ENCODE assay signal across 19 cellular contexts in genomic region chr4:92091335-92091734, GRCh38.
DNase-seq lines count a peak whose midpoint lies in the region; ATAC-seq and TF ChIP-seq lines count a peak whose summit lies in the region.
"Had no signal": no experiment of that assay in that cellular context is flagged by ENCODE, and none has a peak within 500 bp of the region (broad histone marks: within the 10 kb centered on the region; RNA-seq: fewer than 3 reads in every experiment).

No MANE protein-coding gene starts in this region.

- DNase-seq in NCI-H1436 (lab: John Stamatoyannopoulos, UW) (peak; percentile 22), choroid plexus epithelial cell (ENCODE audit: low read depth) (peak; percentile 1), natural killer cell (no peak), DMS153 (lab: John Stamatoyannopoulos, UW) (no peak)
- DNase-seq in naive thymus-derived CD4-positive, alpha-beta T cell, result no peak
- DNase-seq: activated CD8-positive, alpha-beta T cell treated with anti-CD3 and anti-CD28 coated beads for 36 hours; AML-193; cerebellar nuclear complex; kidney glomerular epithelial cell; NCI-H526 treated with DMSO at 0.1 percent for 48 hours; T-cell; transverse colon had no signal

- H3K36me3 Mint-ChIP-seq in natural killer cell, result peaks cover 17% of the 10 kb centered on the region
- no peaks in the 10 kb centered on the region for H3K36me3 Mint-ChIP-seq in naive thymus-derived CD4-positive, alpha-beta T cell
- H3K36me3 Mint-ChIP-seq: activated naive CD4-positive, alpha-beta T cell treated with anti-CD3 and anti-CD28 coated beads, Interleukin-2, amount 50 U/mL, for 24 hours; T-cell had no signal

- no peak overlapping the region for H3K27ac Mint-ChIP-seq in natural killer cell
- no peak overlapping the region for H3K27ac Mint-ChIP-seq in naive thymus-derived CD4-positive, alpha-beta T cell
- H3K27ac Mint-ChIP-seq: activated CD8-positive, alpha-beta T cell treated with anti-CD3 and anti-CD28 coated beads for 36 hours; activated naive CD4-positive, alpha-beta T cell treated with anti-CD3 and anti-CD28 coated beads, Interleukin-2, amount 50 U/mL, for 24 hours; natural killer cell treated with Interleukin-12 subunit alpha and Interleukin-12 subunit beta and Interleukin-15 and Interleukin-18, amount 100 ng/mL, for 72 hours; T-cell had no signal

- H3K9me3 ChIP-seq in naive thymus-derived CD4-positive, alpha-beta T cell (ENCODE audit: control insufficient read depth in 2 of 3, low read length in 3 of 3), result no peaks in the 10 kb centered on the region
- H3K9me3 ChIP-seq: HAP-1, transverse colon had no signal

- CTCF ChIA-PET in naive thymus-derived CD4-positive, alpha-beta T cell (lab: Charles Lee), result no interaction called here

- H3K27ac ChIP-seq in 22Rv1, result no peak overlapping the region
- H3K27ac ChIP-seq in naive thymus-derived CD4-positive, alpha-beta T cell (ENCODE audit: low read depth, low read length), result no peak overlapping the region
- H3K27ac ChIP-seq: skin epidermis, transverse colon had no signal

- no peaks in the 10 kb centered on the region for H3K4me1 Mint-ChIP-seq in natural killer cell
- H3K4me1 Mint-ChIP-seq in naive thymus-derived CD4-positive, alpha-beta T cell, result no peaks in the 10 kb centered on the region
- H3K4me1 Mint-ChIP-seq: activated naive CD4-positive, alpha-beta T cell treated with anti-CD3 and anti-CD28 coated beads, Interleukin-2, amount 50 U/mL, for 24 hours; T-cell had no signal

- intact Hi-C loops in natural killer cell (cut with micrococcal nuclease), result no loop called here
- intact Hi-C loops in naive thymus-derived CD4-positive, alpha-beta T cell (cut with micrococcal nuclease), result no loop called here

- H3K9me3 Mint-ChIP-seq in natural killer cell, result peaks cover 14 to 24% of the 10 kb centered on the region in 2 donors
- peaks cover 0 to 27% (median 5%) of the 10 kb centered on the region in 11 donors for H3K9me3 Mint-ChIP-seq in naive thymus-derived CD4-positive, alpha-beta T cell

- no peaks in the 10 kb centered on the region for H3K4me1 ChIP-seq in naive thymus-derived CD4-positive, alpha-beta T cell (ENCODE audit: control insufficient read depth in 2 of 2, insufficient read depth in 2 of 2, low read length in 2 of 2)
- H3K4me1 ChIP-seq: HAP-1, transverse colon had no signal

- peak; percentile 43 for TF ChIP-seq CTCF in 22Rv1 (IDR thresholded peaks at IDR 0.05)
- 0 out of 2 replicates have a peak, but pooled peaks have one; percentile 20 for TF ChIP-seq CTCF in GM12874 (IDR thresholded peaks at IDR 0.05; ENCODE audit: insufficient read depth, low read depth, low read length)
- no peak for TF ChIP-seq CTCF in choroid plexus epithelial cell (conservative IDR thresholded peaks at IDR 0.05; ENCODE audit: low read depth, low read length)
- TF ChIP-seq CTCF in natural killer cell (IDR thresholded peaks at IDR 0.05), result no peak

- H3K27me3 ChIP-seq in naive thymus-derived CD4-positive, alpha-beta T cell (ENCODE audit: control insufficient read depth in 2 of 2, insufficient read depth in 2 of 2, low read length in 2 of 2), result no peaks in the 10 kb centered on the region
- H3K27me3 ChIP-seq: transverse colon had no signal

- H3K27me3 Mint-ChIP-seq in natural killer cell (ENCODE audit: low read depth in 2 of 2), result no peaks in the 10 kb centered on the region
- no peaks in the 10 kb centered on the region for H3K27me3 Mint-ChIP-seq in naive thymus-derived CD4-positive, alpha-beta T cell
- H3K27me3 Mint-ChIP-seq: activated CD8-positive, alpha-beta T cell treated with anti-CD3 and anti-CD28 coated beads for 36 hours; activated naive CD4-positive, alpha-beta T cell treated with anti-CD3 and anti-CD28 coated beads, Interleukin-2, amount 50 U/mL, for 24 hours; natural killer cell treated with Interleukin-12 subunit alpha and Interleukin-12 subunit beta and Interleukin-15 and Interleukin-18, amount 100 ng/mL, for 72 hours; T-cell had no signal

- no peak overlapping the region for H3K4me3 ChIP-seq in choroid plexus epithelial cell (ENCODE audit: low read depth, low read length)
- H3K4me3 ChIP-seq in naive thymus-derived CD4-positive, alpha-beta T cell (ENCODE audit: low read length), result no peak overlapping the region
- H3K4me3 ChIP-seq: HAP-1, skin epidermis, transverse colon had no signal

- no peak overlapping the region for H3K4me3 Mint-ChIP-seq in natural killer cell
- H3K4me3 Mint-ChIP-seq in naive thymus-derived CD4-positive, alpha-beta T cell, result no peak overlapping the region
- H3K4me3 Mint-ChIP-seq: activated CD8-positive, alpha-beta T cell treated with anti-CD3 and anti-CD28 coated beads for 36 hours; activated naive CD4-positive, alpha-beta T cell treated with anti-CD3 and anti-CD28 coated beads, Interleukin-2, amount 50 U/mL, for 24 hours; natural killer cell treated with Interleukin-12 subunit alpha and Interleukin-12 subunit beta and Interleukin-15 and Interleukin-18, amount 100 ng/mL, for 72 hours; T-cell had no signal

- ATAC-seq in natural killer cell (no peak), HG03432 (IDR thresholded peaks at IDR 0.05; ENCODE audit: unreplicated experiment) (no peak)
- ATAC-seq in naive thymus-derived CD4-positive, alpha-beta T cell, result no peak
- ATAC-seq: activated CD8-positive, alpha-beta T cell treated with anti-CD3 and anti-CD28 coated beads for 36 hours; natural killer cell treated with Interleukin-12 subunit alpha and Interleukin-12 subunit beta and Interleukin-15 and Interleukin-18, amount 100 ng/mL, for 72 hours; T-cell had no signal

- no peaks in the 10 kb centered on the region for H3K36me3 ChIP-seq in naive thymus-derived CD4-positive, alpha-beta T cell (ENCODE audit: control insufficient read depth in 2 of 3, insufficient read depth in 3 of 3, low read length in 3 of 3)
- H3K36me3 ChIP-seq: HAP-1, transverse colon had no signal

- POLR2A ChIA-PET in naive thymus-derived CD4-positive, alpha-beta T cell (lab: Charles Lee), result no interaction called here

Comparison
In these comparisons a context has a peak if more than half of its experiments do, and no peak if none do; other contexts are left out.
1. CTCF ChIP-seq: peak in 22Rv1 (single experiment) and GM12874 (single experiment); none in choroid plexus epithelial cell (single experiment) and natural killer cell (single experiment).
2. DNase-seq: peak in NCI-H1436 (single experiment) and choroid plexus epithelial cell (single experiment); none in natural killer cell (single experiment), naive thymus-derived CD4-positive, alpha-beta T cell (0 of 9) and DMS153 (single experiment).